In the genomic region with DNA sequence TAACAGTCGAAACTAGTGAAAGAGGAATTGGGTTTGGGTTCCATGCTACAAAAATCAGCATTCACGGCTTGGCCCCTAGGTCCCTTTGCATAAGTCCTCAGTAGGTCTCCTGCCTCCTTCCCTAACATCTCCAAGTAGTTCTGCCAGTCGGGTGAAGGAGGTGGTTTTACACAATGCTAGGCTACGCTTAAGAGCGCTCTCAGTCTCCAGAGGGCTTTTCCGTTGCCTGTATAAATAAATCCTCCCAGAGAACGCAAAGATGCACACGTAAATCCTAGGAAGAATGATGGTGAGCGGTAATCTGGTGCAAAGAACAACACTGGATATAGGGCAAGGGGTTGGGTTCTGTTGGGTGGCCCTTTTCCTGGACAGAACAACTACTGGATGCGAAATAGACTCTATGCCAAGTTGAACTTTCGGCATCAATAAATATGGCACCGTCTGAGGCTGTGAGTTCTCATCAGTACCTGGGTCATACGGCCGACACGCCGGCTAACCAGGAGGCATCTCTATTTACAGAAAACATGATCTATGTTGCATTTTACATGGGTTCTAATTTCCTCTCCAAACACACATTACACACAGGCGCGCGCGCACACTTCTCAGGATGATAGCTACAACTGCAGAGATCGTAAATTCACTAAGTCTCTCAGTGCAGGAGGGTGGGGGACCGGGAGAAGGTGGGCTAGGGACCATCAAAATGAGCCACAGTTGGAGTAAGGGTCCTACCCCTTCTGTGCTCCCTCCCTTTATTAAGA, we compare ENCODE assay signal across 8 cellular contexts. TPM values are rescaled to one million over a fixed set of nuclear protein-coding genes. Genes with fewer than 3 reads are reported as not detected.
DNase-seq lines count a peak whose midpoint lies in the region; ATAC-seq and TF ChIP-seq lines count a peak whose summit lies in the region.

No MANE protein-coding gene starts in this region.

- peaks cover 23 to 49% (median 39%) of the 10 kb centered on the region in 10 experiments for H3K4me1 ChIP-seq in BLaER1 treated with 17β-estradiol and CSF1 and Interleukin-3, amounts not matched to agents 10 nM and 100 nM
- H3K4me1 ChIP-seq in breast epithelium (no peaks in the 10 kb centered on the region), smooth muscle cell (ENCODE audit: low read depth) (peaks cover 35% of the 10 kb centered on the region)

- peak overlapping the region; percentile 90 to 96 (median 93) for H3K9ac ChIP-seq in BLaER1 treated with 17β-estradiol and CSF1 and Interleukin-3, amounts not matched to agents 10 nM and 100 nM
- H3K9ac ChIP-seq in smooth muscle cell (ENCODE audit: low read depth): peak overlapping the region; percentile 91

- H3K27me3 ChIP-seq in BLaER1 treated with 17β-estradiol and CSF1 and Interleukin-3, amounts not matched to agents 10 nM and 100 nM: no peaks in the 10 kb centered on the region
- H3K27me3 ChIP-seq in breast epithelium (no peaks in the 10 kb centered on the region), smooth muscle cell (ENCODE audit: low read depth) (no peaks in the 10 kb centered on the region)

- ATAC-seq in T-cell (replicated peaks in 1 of 4) (no peak), HG02678 (IDR thresholded peaks at IDR 0.05; ENCODE audit: unreplicated experiment) (no peak)

- peaks cover 13% of the 10 kb centered on the region for H3F3A ChIP-seq in smooth muscle cell (ENCODE audit: low read depth)

- CTCF ChIA-PET in T-cell (lab: Charles Lee): interaction anchor here in 1 of 2 donors (0.9 to 1.8 kb wide), 2 partner anchors 22 to 213 kb away, joined by 3 to 8 read pairs; no protein-coding TSS in a partner anchor

- TF ChIP-seq CTCF in breast epithelium (IDR thresholded peaks at IDR 0.05) (no peak), smooth muscle cell (IDR thresholded peaks at IDR 0.05; ENCODE audit: borderline replicate concordance, insufficient read depth, poor library complexity, severe bottlenecking) (no peak), GM13976 (IDR thresholded peaks at IDR 0.05; ENCODE audit: borderline replicate concordance, control extremely low read depth, extremely low read depth, insufficient read depth, missing control alignments) (no peak)

- in situ Hi-C loops in GM13976 (cut with MboI; ENCODE audit: low sequenced_read_pairs, unreplicated experiment): loop anchor here (10.0 to 25.0 kb wide), 2 partner anchors 215 to 373 kb away; no protein-coding TSS in a partner anchor

- POLR2A ChIA-PET in T-cell (lab: Charles Lee): interaction anchor here (0.6 to 1.1 kb wide), 3 partner anchors 82 to 185 kb away, joined by 3 to 6 read pairs (median 3); no protein-coding TSS in a partner anchor

- peaks cover 44% of the 10 kb centered on the region for H3K79me2 ChIP-seq in smooth muscle cell (ENCODE audit: low read depth)

- H3K4me3 ChIP-seq in BLaER1 treated with 17β-estradiol and CSF1 and Interleukin-3, amounts not matched to agents 10 nM and 100 nM: peak overlapping the region; percentile 81 to 97 (median 94)
- H3K4me3 ChIP-seq in breast epithelium (peak overlapping the region; percentile 64 to 94 (median 79)), smooth muscle cell (peak overlapping the region; percentile 91)

- H3K9me3 Mint-ChIP-seq in T-cell: no peaks in the 10 kb centered on the region

- H3K36me3 ChIP-seq in BLaER1 treated with 17β-estradiol and CSF1 and Interleukin-3, amounts not matched to agents 10 nM and 100 nM: peaks cover 0 to 16% (median 0%) of the 10 kb centered on the region in 11 experiments; a peak in 7 of 22 replicates
- H3K36me3 ChIP-seq in breast epithelium: no peaks in the 10 kb centered on the region
- H3K36me3 ChIP-seq in smooth muscle cell (ENCODE audit: low read depth): no peaks in the 10 kb centered on the region

- H3K27me3 Mint-ChIP-seq in T-cell: no peaks in the 10 kb centered on the region

- peaks cover 5% of the 10 kb centered on the region for H3K36me3 Mint-ChIP-seq in T-cell

- TF ChIP-seq POLR2A in breast epithelium (IDR thresholded peaks at IDR 0.05): no peak

- H2AFZ ChIP-seq in smooth muscle cell (ENCODE audit: low read depth): peak overlapping the region; percentile 92

- DNase-seq in HT-29 (ENCODE audit: low spot score) (peak; percentile 73), T-cell (peak in 31 of 34 experiments; percentile 10 to 52 (median 32)), breast epithelium (ENCODE audit: low spot score in 2 of 2) (no peak), iris pigment epithelial cell (ENCODE audit: low read depth) (peak; percentile 58), smooth muscle cell (lab: John Stamatoyannopoulos, UW; ENCODE audit: unreplicated experiment) (no peak), GM13976 (ENCODE audit: low spot score) (no peak)

- intact Hi-C loops in breast epithelium (cut with DNase I; ENCODE audit: low total_unique reads): loop anchor here (10.0 kb wide), 2 partner anchors 205 to 375 kb away; no protein-coding TSS in a partner anchor

- 1% methylated on average over 22 of the region's 22 CpGs for WGBS in smooth muscle cell (ENCODE audit: low lambda C conversion rate)

- peak overlapping the region; percentile 93 to 99 for H3K27ac Mint-ChIP-seq in T-cell

- peak overlapping the region; percentile 88 to 98 (median 93) for H3K4me3 Mint-ChIP-seq in T-cell

- no peaks in the 10 kb centered on the region for H3K9me3 ChIP-seq in BLaER1 treated with 17β-estradiol and CSF1 and Interleukin-3, amounts not matched to agents 10 nM and 100 nM (replicated peaks in 1 of 11)
- H3K9me3 ChIP-seq in breast epithelium: no peaks in the 10 kb centered on the region
- H3K9me3 ChIP-seq in smooth muscle cell (replicated peaks; ENCODE audit: low read depth): no peaks in the 10 kb centered on the region

- peaks cover 0 to 39% (median 0%) of the 10 kb centered on the region in 11 experiments; a peak in 7 of 22 replicates for H4K20me1 ChIP-seq in BLaER1 treated with 17β-estradiol and CSF1 and Interleukin-3, amounts not matched to agents 10 nM and 100 nM
- no peaks in the 10 kb centered on the region for H4K20me1 ChIP-seq in smooth muscle cell (ENCODE audit: low read depth)

- peaks cover 49 to 55% (median 53%) of the 10 kb centered on the region in 3 donors for H3K4me1 Mint-ChIP-seq in T-cell

- H3K27ac ChIP-seq in BLaER1 treated with 17β-estradiol and CSF1 and Interleukin-3, amounts not matched to agents 10 nM and 100 nM: peak overlapping the region; percentile 87 to 98 (median 95)
- H3K27ac ChIP-seq in breast epithelium (peak overlapping the region; percentile 95 to 99), smooth muscle cell (ENCODE audit: low read depth) (peak overlapping the region; percentile 97)

- peak overlapping the region; percentile 77 to 95 (median 85) for H3K4me2 ChIP-seq in BLaER1 treated with 17β-estradiol and CSF1 and Interleukin-3, amounts not matched to agents 10 nM and 100 nM
- peak overlapping the region; percentile 90 for H3K4me2 ChIP-seq in smooth muscle cell

RNA-seq across cellular contexts. Expression of a gene that starts 1.3 kb away (rescaled TPM):
- total RNA-seq in HT-29 (2014; rRNA removed; shearing (Covaris generic)): 41.1 and 49.5 TPM in 2 replicates
- total RNA-seq in T-cell (10 to 100 TPM; 30.9 to 36.2 (median 35.4) TPM), breast epithelium (10 to 100 TPM; 47.7 to 62.1 (median 57.7) TPM), smooth muscle cell (36.0 and 45.3 TPM in 2 replicates)
- 14.2 and 17.2 TPM in 2 replicates for polyA plus RNA-seq in smooth muscle cell

Comparison
In these comparisons a context has a peak if more than half of its experiments do, and no peak if none do; other contexts are left out.
1. DNase-seq: peak in HT-29 (single experiment), T-cell (31 of 34) and iris pigment epithelial cell (single experiment); none in breast epithelium (0 of 2), smooth muscle cell (single experiment) and GM13976 (single experiment).
2. Peak in every context shown above with its lines, with median percentiles within 50 percentile points of each other: H3K27ac ChIP-seq and H3K4me3 ChIP-seq.